ENCODE assay signal across 8 cellular contexts in genomic region chr12:51025748-51026654, GRCh38. TPM values are rescaled to one million over a fixed set of nuclear protein-coding genes. Genes with fewer than 3 reads are reported as not detected.
DNase-seq lines count a peak whose midpoint lies in the region; ATAC-seq and FAIRE-seq lines count a peak whose summit lies in the region.

Gene SLC11A2, minus strand, starts transcription at chr12:51026384. Its CDS starts 15,656 bp downstream, at chr12:51010728.

- H3K9me3 ChIP-seq in right cardiac atrium (ENCODE audit: control insufficient read depth, low read length): no peaks in the 10 kb centered on the region

- peak within 1 kb of the TSS; percentile 89 for H3K27ac ChIP-seq in right cardiac atrium (ENCODE audit: low read length)

- no peaks in the 10 kb centered on the region for H3K27me3 ChIP-seq in right cardiac atrium (ENCODE audit: control insufficient read depth, insufficient read depth)

- WGBS in right cardiac atrium: under 1% methylated on average over 79 of the region's 79 CpGs

- peaks cover 3% of the 10 kb centered on the region for H3K4me1 ChIP-seq in right cardiac atrium (ENCODE audit: control insufficient read depth, insufficient read depth, low read length)

- DNase-seq in NCI-H1930 (lab: John Stamatoyannopoulos, UW) (peak; percentile 94 to 95), anterior cingulate cortex (lab: John Stamatoyannopoulos, UW) (peak; percentile 72 to 98 (median 95)), right cardiac atrium (peak; percentile 97 to 98 (median 98)), pulmonary artery endothelial cell (ENCODE audit: low read depth, low spot score) (peak; percentile 81), urothelium cell line (ENCODE audit: low spot score) (peak; percentile 99)

- intact Hi-C loops in T-helper 2 cell treated with Interferon-gamma antibody and Interleukin-4, amounts not matched to agents 100 ng/mL and 5 ng/mL, for 36 hours (cut with micrococcal nuclease): loop anchor here (1.0 to 10.0 kb wide), 9 partner anchors 22 to 781 kb away; partner anchors contain the start of genes BIN2, CSRNP2, DIP2B and LETMD1
- intact Hi-C loops in right cardiac atrium (cut with DNase I): no loop called here

- H3K4me3 ChIP-seq in right cardiac atrium (ENCODE audit: low read length): peak within 1 kb of the TSS; percentile 67

- FAIRE-seq in urothelium cell line (lab: Jason Lieb, UNC): peak; percentile 48

- ATAC-seq in GM18498 (IDR thresholded peaks at IDR 0.05; ENCODE audit: unreplicated experiment): peak; percentile 94
- ATAC-seq in HG02970 (IDR thresholded peaks at IDR 0.05; ENCODE audit: low FRiP score, unreplicated experiment): peak; percentile 83
- ATAC-seq in right cardiac atrium: peak; percentile 98

RNA-seq across cellular contexts. Expression of gene SLC11A2, which starts in this region (rescaled TPM):
- total RNA-seq in T-helper 2 cell treated with Interferon-gamma antibody and Interleukin-4, amounts not matched to agents 100 ng/mL and 5 ng/mL, for 36 hours: 45.7 and 46.3 TPM in 2 replicates
- total RNA-seq in right cardiac atrium (10 to 100 TPM; 42.6 to 52.4 (median 50.0) TPM), pulmonary artery endothelial cell (56.5 and 70.4 TPM in 2 replicates)
- 19.0 TPM for polyA plus RNA-seq in right cardiac atrium

Comparison
In these comparisons a context has a peak if more than half of its experiments do, and no peak if none do; other contexts are left out.
1. Peak in every context shown above with its lines: DNase-seq, ATAC-seq, H3K4me3 ChIP-seq and H3K27ac ChIP-seq.